ENCODE assay signal across 19 cellular contexts in genomic region chr4:1369091-1369450, GRCh38. TPM values are rescaled to one million over a fixed set of nuclear protein-coding genes. Genes with fewer than 3 reads are reported as not detected.
"Had no signal": no experiment of that assay in that cellular context is flagged by ENCODE, and none has a peak within 500 bp of the region (broad histone marks: within the 10 kb centered on the region; RNA-seq: fewer than 3 reads in every experiment).

No MANE protein-coding gene starts in this region.

- H3K27ac ChIP-seq: ascending aorta, dorsolateral prefrontal cortex, left lung, SK-N-MC, transverse colon had no signal

- DNase-seq: activated CD4-positive, alpha-beta T cell treated with anti-CD3 and anti-CD28 coated beads, Interleukin-2, amount 50 U/mL, for 1 hour; activated naive CD4-positive, alpha-beta T cell; activated naive CD8-positive, alpha-beta T cell treated with anti-CD3 and anti-CD28 coated beads, Interleukin-2, amount 50 U/mL, for 24 hours; islet precursor cell; mesenchymal stem cell; natural killer cell; nucleus accumbens; stimulated activated naive B cell treated with anti-CD40 and anti-IgM and Interleukin-4, amounts not matched to agents 10 μg/mL and 1 μg/mL and 100 μg/mL, for 72 hours; substantia nigra; transverse colon had no signal

- H3K36me3 Mint-ChIP-seq: natural killer cell had no signal

- H3K4me1 ChIP-seq: ascending aorta, transverse colon had no signal

- H3K36me3 ChIP-seq: transverse colon had no signal

- H3K9me3 ChIP-seq: ascending aorta, left lung, transverse colon had no signal

- H3K27me3 ChIP-seq: ascending aorta, dorsolateral prefrontal cortex, left lung, transverse colon had no signal

- H3K4me3 ChIP-seq: ascending aorta, dorsolateral prefrontal cortex, left lung, SK-N-MC, transverse colon had no signal

- ATAC-seq: activated CD4-positive, CD25-positive, alpha-beta regulatory T cell treated with anti-CD3 and anti-CD28 coated beads, Interleukin-2, amount 50 U/mL, for 24 hours; activated naive CD8-positive, alpha-beta T cell treated with anti-CD3 and anti-CD28 coated beads, Interleukin-2, amount 50 U/mL, for 24 hours; esophagus mucosa; left lung; stimulated activated naive B cell treated with anti-CD40 and anti-IgM and Interleukin-4, amounts not matched to agents 10 μg/mL and 1 μg/mL and 100 μg/mL, for 72 hours had no signal

- H3K9me3 Mint-ChIP-seq: activated naive CD8-positive, alpha-beta T cell treated with anti-CD3 and anti-CD28 coated beads, Interleukin-2, amount 50 U/mL, for 24 hours; natural killer cell; stimulated activated naive B cell treated with anti-CD40 and anti-IgM and Interleukin-4, amounts not matched to agents 10 μg/mL and 1 μg/mL and 100 μg/mL, for 72 hours had no signal

- H3K4me3 Mint-ChIP-seq: activated naive CD8-positive, alpha-beta T cell treated with anti-CD3 and anti-CD28 coated beads, Interleukin-2, amount 50 U/mL, for 24 hours; natural killer cell; stimulated activated naive B cell treated with anti-CD40 and anti-IgM and Interleukin-4, amounts not matched to agents 10 μg/mL and 1 μg/mL and 100 μg/mL, for 72 hours had no signal

- H3K27me3 Mint-ChIP-seq: activated naive CD8-positive, alpha-beta T cell treated with anti-CD3 and anti-CD28 coated beads, Interleukin-2, amount 50 U/mL, for 24 hours; stimulated activated naive B cell treated with anti-CD40 and anti-IgM and Interleukin-4, amounts not matched to agents 10 μg/mL and 1 μg/mL and 100 μg/mL, for 72 hours had no signal

- H3K27ac Mint-ChIP-seq: activated naive CD8-positive, alpha-beta T cell treated with anti-CD3 and anti-CD28 coated beads, Interleukin-2, amount 50 U/mL, for 24 hours; natural killer cell; stimulated activated naive B cell treated with anti-CD40 and anti-IgM and Interleukin-4, amounts not matched to agents 10 μg/mL and 1 μg/mL and 100 μg/mL, for 72 hours had no signal

- H3K4me1 Mint-ChIP-seq: activated naive CD8-positive, alpha-beta T cell treated with anti-CD3 and anti-CD28 coated beads, Interleukin-2, amount 50 U/mL, for 24 hours had no signal

RNA-seq across cellular contexts. Expression of gene NKX1-1, which starts 37.2 kb away (rescaled TPM):
- total RNA-seq: activated CD8-positive, alpha-beta memory T cell treated with anti-CD3 and anti-CD28 coated beads for 36 hours; ascending aorta; bronchial epithelial cell; dorsolateral prefrontal cortex; esophagus mucosa; left lung; natural killer cell; pulmonary artery endothelial cell; transverse colon had no signal
